In genomic region chr16:6035161-6035560, GRCh38 we compare ENCODE assay signal across 23 cellular contexts.
"Had no signal": no experiment of that assay in that cellular context is flagged by ENCODE, and none has a peak within 500 bp of the region (broad histone marks: within the 10 kb centered on the region; RNA-seq: fewer than 3 reads in every experiment).

No MANE protein-coding gene starts in this region.

- H3K36me3 ChIP-seq: esophagus squamous epithelium, ovary, right atrium auricular region, sigmoid colon, tibial nerve, upper lobe of right lung, vagina had no signal

- H3K4me1 Mint-ChIP-seq: naive thymus-derived CD8-positive, alpha-beta T cell; stimulated activated naive B cell treated with anti-CD40 and anti-IgM and Interleukin-4, amounts not matched to agents 10 μg/mL and 1 μg/mL and 100 μg/mL, for 72 hours; stimulated activated naive CD8-positive, alpha-beta T cell treated with anti-CD3 and anti-CD28 coated beads, Interleukin-15, amount 100 ng/mL, for 72 hours had no signal

- H3K27me3 ChIP-seq: esophagus squamous epithelium, foreskin keratinocyte, hepatocyte, ovary, right atrium auricular region, sigmoid colon, testis, tibial nerve, upper lobe of right lung, vagina had no signal

- H3K4me1 ChIP-seq: esophagus squamous epithelium, foreskin keratinocyte, right atrium auricular region, sigmoid colon, testis, tibial nerve, upper lobe of right lung, vagina had no signal

- H3K27me3 Mint-ChIP-seq: dendritic cell treated with granulocyte-macrophage colony-stimulating factor and Interleukin-4, amounts not matched to agents 40 ng/mL and 50 ng/mL, for 4 days; effector memory CD8-positive, alpha-beta T cell; naive thymus-derived CD8-positive, alpha-beta T cell; stimulated activated naive B cell treated with anti-CD40 and anti-IgM and Interleukin-4, amounts not matched to agents 10 μg/mL and 1 μg/mL and 100 μg/mL, for 72 hours; stimulated activated naive CD8-positive, alpha-beta T cell treated with anti-CD3 and anti-CD28 coated beads, Interleukin-15, amount 100 ng/mL, for 72 hours had no signal

- H3K4me3 Mint-ChIP-seq: dendritic cell treated with granulocyte-macrophage colony-stimulating factor and Interleukin-4, amounts not matched to agents 40 ng/mL and 50 ng/mL, for 4 days; effector memory CD8-positive, alpha-beta T cell; naive thymus-derived CD8-positive, alpha-beta T cell; stimulated activated naive B cell treated with anti-CD40 and anti-IgM and Interleukin-4, amounts not matched to agents 10 μg/mL and 1 μg/mL and 100 μg/mL, for 72 hours; stimulated activated naive CD8-positive, alpha-beta T cell treated with anti-CD3 and anti-CD28 coated beads, Interleukin-15, amount 100 ng/mL, for 72 hours had no signal

- H3K4me3 ChIP-seq: esophagus squamous epithelium, hepatocyte, mucosa of descending colon, ovary, right atrium auricular region, sigmoid colon, skin epidermis, testis, tibial nerve, upper lobe of right lung, vagina had no signal

- H3K27ac Mint-ChIP-seq: dendritic cell treated with granulocyte-macrophage colony-stimulating factor and Interleukin-4, amounts not matched to agents 40 ng/mL and 50 ng/mL, for 4 days; effector memory CD8-positive, alpha-beta T cell; naive thymus-derived CD8-positive, alpha-beta T cell; stimulated activated naive B cell treated with anti-CD40 and anti-IgM and Interleukin-4, amounts not matched to agents 10 μg/mL and 1 μg/mL and 100 μg/mL, for 72 hours; stimulated activated naive CD8-positive, alpha-beta T cell treated with anti-CD3 and anti-CD28 coated beads, Interleukin-15, amount 100 ng/mL, for 72 hours had no signal

- H3K9me3 Mint-ChIP-seq: dendritic cell treated with granulocyte-macrophage colony-stimulating factor and Interleukin-4, amounts not matched to agents 40 ng/mL and 50 ng/mL, for 4 days had no signal

- H3K36me3 Mint-ChIP-seq: naive thymus-derived CD8-positive, alpha-beta T cell; stimulated activated naive B cell treated with anti-CD40 and anti-IgM and Interleukin-4, amounts not matched to agents 10 μg/mL and 1 μg/mL and 100 μg/mL, for 72 hours had no signal

- ATAC-seq: effector memory CD8-positive, alpha-beta T cell; foreskin keratinocyte; left lobe of liver; mucosa of descending colon; naive thymus-derived CD8-positive, alpha-beta T cell; stimulated activated naive B cell treated with anti-CD40 and anti-IgM and Interleukin-4, amounts not matched to agents 10 μg/mL and 1 μg/mL and 100 μg/mL, for 72 hours; stimulated activated naive CD8-positive, alpha-beta T cell treated with anti-CD3 and anti-CD28 coated beads, Interleukin-15, amount 100 ng/mL, for 72 hours; upper lobe of right lung had no signal

- DNase-seq: effector memory CD8-positive, alpha-beta T cell; esophagus squamous epithelium; foreskin keratinocyte; head of caudate nucleus; kidney glomerular epithelial cell; mammary epithelial cell; mucosa of descending colon; naive thymus-derived CD8-positive, alpha-beta T cell; ovary; sigmoid colon; stimulated activated CD4-positive, alpha-beta T cell treated with anti-CD3 and anti-CD28 coated beads, Interleukin-2, amount 100 ng/mL, for 24 hours; stimulated activated CD4-positive, alpha-beta T cell treated with anti-CD3 and anti-CD28 coated beads, Interleukin-4, amount 100 ng/mL, for 4 hours; stimulated activated naive B cell treated with anti-CD40 and anti-IgM and Interleukin-4, amounts not matched to agents 10 μg/mL and 1 μg/mL and 100 μg/mL, for 72 hours; stimulated activated naive CD8-positive, alpha-beta T cell treated with anti-CD3 and anti-CD28 coated beads, Interleukin-15, amount 100 ng/mL, for 72 hours; testis; upper lobe of right lung had no signal

- H3K9me3 ChIP-seq: esophagus squamous epithelium, mucosa of descending colon, ovary, right atrium auricular region, sigmoid colon, testis, upper lobe of right lung, vagina had no signal

- H3K27ac ChIP-seq: esophagus squamous epithelium, foreskin keratinocyte, hepatocyte, ovary, right atrium auricular region, sigmoid colon, skin epidermis, testis, tibial nerve, upper lobe of right lung, vagina had no signal
